ENCODE assay signal across 15 cellular contexts in genomic region chr12:124405151-124405550, GRCh38.
"Had no signal": no experiment of that assay in that cellular context is flagged by ENCODE, and none has a peak within 500 bp of the region (broad histone marks: within the 10 kb centered on the region; RNA-seq: fewer than 3 reads in every experiment).

No MANE protein-coding gene starts in this region.

- H3K27ac ChIP-seq: pancreas had no signal

- H3K27me3 Mint-ChIP-seq: activated naive CD8-positive, alpha-beta T cell treated with anti-CD3 and anti-CD28 coated beads, Interleukin-2, amount 10 ng/mL, durations not matched to agents 7 days and 5 days had no signal

- ATAC-seq: pancreas had no signal

- H3K4me3 ChIP-seq: esophagus squamous epithelium, lung, pancreas, skin epidermis, tibial artery had no signal

- H3K27me3 ChIP-seq: esophagus squamous epithelium, pancreas, tibial artery had no signal

- DNase-seq: activated CD4-positive, alpha-beta T cell treated with anti-CD3 and anti-CD28 coated beads, Interleukin-2, amount 50 U/mL, for 4 hours; activated CD4-positive, CD25-positive, alpha-beta regulatory T cell treated with anti-CD3 and anti-CD28 coated beads, Interleukin-2, amount 50 U/mL, for 72 hours; activated gamma-delta T cell; activated naive CD8-positive, alpha-beta T cell treated with anti-CD3 and anti-CD28 coated beads, Interleukin-2, amount 10 ng/mL, durations not matched to agents 7 days and 5 days; activated T-cell treated with anti-CD3 and anti-CD28 coated beads, Interleukin-2, amount 50 U/mL, for 48 hours; aorta; esophagus squamous epithelium; foreskin fibroblast; head of caudate nucleus; left cardiac atrium; T-helper 2 cell; tibial artery had no signal

- H3K27ac Mint-ChIP-seq: activated naive CD8-positive, alpha-beta T cell treated with anti-CD3 and anti-CD28 coated beads, Interleukin-2, amount 10 ng/mL, durations not matched to agents 7 days and 5 days had no signal

- H3K4me3 Mint-ChIP-seq: activated naive CD8-positive, alpha-beta T cell treated with anti-CD3 and anti-CD28 coated beads, Interleukin-2, amount 10 ng/mL, durations not matched to agents 7 days and 5 days had no signal

- H3K9me3 Mint-ChIP-seq: activated naive CD8-positive, alpha-beta T cell treated with anti-CD3 and anti-CD28 coated beads, Interleukin-2, amount 10 ng/mL, durations not matched to agents 7 days and 5 days had no signal

- H3K9me3 ChIP-seq: esophagus squamous epithelium, pancreas, tibial artery had no signal
